17 cellular contexts compared by ENCODE assay signal in the genomic region with DNA sequence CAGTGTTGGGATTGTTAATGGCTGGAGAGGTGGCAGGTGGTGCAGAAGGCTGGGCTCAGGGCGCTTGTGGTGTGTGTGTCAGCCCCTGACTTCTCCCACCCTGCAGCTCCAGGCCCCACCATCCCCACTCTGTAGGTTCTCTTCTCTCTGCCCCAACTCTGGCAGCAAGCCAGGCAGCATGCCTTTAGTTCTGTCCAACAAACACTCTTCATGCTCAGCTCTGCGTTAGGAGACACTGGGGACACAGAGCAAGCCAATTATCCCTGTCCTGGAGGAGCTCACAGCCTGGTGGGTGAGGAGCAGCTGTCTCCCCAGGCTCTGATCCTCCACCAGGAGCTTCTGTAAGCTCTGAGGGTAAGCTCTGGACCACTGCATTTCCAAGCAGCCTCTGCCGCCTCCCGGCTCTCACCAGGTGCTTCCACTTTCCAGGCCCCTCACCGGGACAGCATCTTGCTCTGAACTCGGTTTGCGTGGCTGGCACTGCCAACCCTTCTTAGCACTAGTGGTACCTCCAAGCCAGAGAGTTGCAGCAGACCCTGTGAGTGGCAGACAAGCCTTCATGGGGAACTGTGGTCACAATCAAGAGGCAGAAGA.
"Had no signal": no experiment of that assay in that cellular context is flagged by ENCODE, and none has a peak within 500 bp of the region (broad histone marks: within the 10 kb centered on the region; RNA-seq: fewer than 3 reads in every experiment).

No MANE protein-coding gene starts in this region.

- H3K27ac ChIP-seq: breast epithelium, dorsolateral prefrontal cortex, gastrocnemius medialis, heart left ventricle, lower lobe of right lung, psoas muscle, upper lobe of left lung had no signal

- H3K27me3 ChIP-seq: gastrocnemius medialis, upper lobe of left lung had no signal

- H3K36me3 ChIP-seq: breast epithelium, gastrocnemius medialis, heart left ventricle, lower lobe of right lung, upper lobe of left lung had no signal

- H3K4me1 ChIP-seq: breast epithelium, gastrocnemius medialis, lower lobe of right lung, psoas muscle, upper lobe of left lung had no signal

- ATAC-seq: gastrocnemius medialis; heart left ventricle; left cardiac atrium; lower lobe of right lung; psoas muscle; sciatic nerve; stimulated activated naive CD8-positive, alpha-beta T cell treated with anti-CD3 and anti-CD28 coated beads, Interleukin-15, amount 100 ng/mL, for 72 hours had no signal

- H3K4me3 ChIP-seq: breast epithelium, dorsolateral prefrontal cortex, gastrocnemius medialis, heart left ventricle, lower lobe of right lung, psoas muscle, upper lobe of left lung had no signal

- DNase-seq: activated CD4-positive, alpha-beta T cell treated with anti-CD3 and anti-CD28 coated beads, Interleukin-2, amount 50 U/mL, for 4 hours; activated CD4-positive, CD25-positive, alpha-beta regulatory T cell treated with anti-CD3 and anti-CD28 coated beads, Interleukin-2, amount 50 U/mL, for 72 hours; activated naive CD4-positive, alpha-beta T cell treated with Interleukin-2 at 50 U/mL for 16 hours; activated T-cell treated with anti-CD3 and anti-CD28 coated beads for 4 hours; aorta; erythroblast; gastrocnemius medialis; left cardiac atrium; lower lobe of right lung; psoas muscle; stimulated activated naive CD8-positive, alpha-beta T cell treated with anti-CD3 and anti-CD28 coated beads, Interleukin-15, amount 100 ng/mL, for 72 hours; T-helper 9 cell; upper lobe of left lung had no signal

- H3K9me3 ChIP-seq: breast epithelium, gastrocnemius medialis, heart left ventricle, lower lobe of right lung, psoas muscle, upper lobe of left lung had no signal
